15 cellular contexts compared by ENCODE assay signal in the genomic region with DNA sequence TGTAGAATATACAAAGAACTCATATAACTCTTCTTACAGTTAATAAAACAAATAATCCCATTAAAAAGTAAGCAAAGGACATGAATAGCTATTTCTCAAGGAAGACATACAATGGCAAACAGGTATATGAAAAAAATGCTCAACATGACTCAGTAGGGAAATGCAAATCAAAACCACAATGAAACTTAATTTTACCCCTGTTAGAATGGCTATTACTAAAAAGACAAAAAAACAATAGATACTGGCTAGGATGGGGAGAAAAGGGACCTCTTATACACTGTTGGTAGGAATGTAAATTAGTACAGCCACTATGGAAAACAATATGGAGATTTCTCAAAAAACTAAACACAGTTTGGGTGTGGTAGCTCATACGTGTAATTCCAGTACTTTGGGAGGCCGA. TPM values are rescaled to one million over a fixed set of nuclear protein-coding genes. Genes with fewer than 3 reads are reported as not detected.
A peak's percentile ranks its signal among the peaks of the same experiment; 100 is the strongest.
DNase-seq lines count a peak whose midpoint lies in the region; ATAC-seq, FAIRE-seq and TF ChIP-seq lines count a peak whose summit lies in the region.
"Had no signal": no experiment of that assay in that cellular context is flagged by ENCODE, and none has a peak within 500 bp of the region (broad histone marks: within the 10 kb centered on the region; RNA-seq: fewer than 3 reads in every experiment).

No MANE protein-coding gene starts in this region.

- CTCF ChIA-PET in CD4-positive, alpha-beta memory T cell (lab: Charles Lee; ENCODE audit: partially characterized antibody): interaction anchor here (1.2 to 2.8 kb wide), 3 partner anchors 15 to 33 kb away, joined by 3 to 10 read pairs (median 3); no protein-coding TSS in a partner anchor
- CTCF ChIA-PET in WTC11 (lab: Charles Lee): interaction anchor here (0.6 kb wide), 1 partner anchor 63 kb away, joined by 3 read pairs; no protein-coding TSS in a partner anchor

- H3K4me1 Mint-ChIP-seq in CD4-positive, alpha-beta memory T cell: peaks cover 49 to 87% (median 67%) of the 10 kb centered on the region in 4 donors
- peaks cover 56% of the 10 kb centered on the region for H3K4me1 Mint-ChIP-seq in activated naive CD8-positive, alpha-beta T cell treated with anti-CD3 and anti-CD28 coated beads, Interleukin-2, amount 50 U/mL, for 24 hours
- no peaks in the 10 kb centered on the region for H3K4me1 Mint-ChIP-seq in WTC11

- no peaks in the 10 kb centered on the region for H3K27me3 ChIP-seq in CD4-positive, alpha-beta memory T cell (ENCODE audit: insufficient read depth, low read length)
- H3K27me3 ChIP-seq in hepatocyte: no peaks in the 10 kb centered on the region
- H3K27me3 ChIP-seq: breast epithelium, ovary had no signal

- intact Hi-C loops in CD4-positive, alpha-beta memory T cell (cut with micrococcal nuclease): loop anchor here (5.0 kb wide), 1 partner anchor 35 kb away; no protein-coding TSS in a partner anchor

- H3K4me1 ChIP-seq in CD4-positive, alpha-beta memory T cell (ENCODE audit: insufficient read depth, low read length): peaks cover 49% of the 10 kb centered on the region
- no peaks in the 10 kb centered on the region for H3K4me1 ChIP-seq in hepatocyte (ENCODE audit: insufficient read depth)
- H3K4me1 ChIP-seq: breast epithelium had no signal

- POLR2A ChIA-PET in CD4-positive, alpha-beta memory T cell (lab: Charles Lee; ENCODE audit: partially characterized antibody): interaction anchor here (0.8 to 1.6 kb wide), 2 partner anchors 9 to 17 kb away, joined by 3 to 5 read pairs; no protein-coding TSS in a partner anchor
- POLR2A ChIA-PET in WTC11 (lab: Charles Lee): no interaction called here

- TF ChIP-seq CTCF in WTC11 (IDR thresholded peaks at IDR 0.05): no peak
- no peak for TF ChIP-seq CTCF in hepatocyte (IDR thresholded peaks at IDR 0.05; ENCODE audit: poor library complexity)

- H3K27me3 Mint-ChIP-seq in CD4-positive, alpha-beta memory T cell: no peaks in the 10 kb centered on the region
- no peaks in the 10 kb centered on the region for H3K27me3 Mint-ChIP-seq in activated naive CD8-positive, alpha-beta T cell treated with anti-CD3 and anti-CD28 coated beads, Interleukin-2, amount 50 U/mL, for 24 hours
- H3K27me3 Mint-ChIP-seq in WTC11 (ENCODE audit: low read depth): no peaks in the 10 kb centered on the region

- no peak overlapping the region for H3K4me3 ChIP-seq in CD4-positive, alpha-beta memory T cell (ENCODE audit: low read length in 2 of 2)
- H3K4me3 ChIP-seq in hepatocyte: no peak overlapping the region
- H3K4me3 ChIP-seq: breast epithelium, ovary had no signal

- no peaks in the 10 kb centered on the region for H3K9me2 ChIP-seq in hepatocyte (replicated peaks; ENCODE audit: insufficient read depth)

- H3K4me2 ChIP-seq in hepatocyte: no peak overlapping the region

- peak; percentile 64 for FAIRE-seq in GM18507 (lab: Jason Lieb, UNC)

- peak overlapping the region in 3 of 8 donors; percentile 1 to 47 (median 38) for H3K4me3 Mint-ChIP-seq in CD4-positive, alpha-beta memory T cell
- no peak overlapping the region for H3K4me3 Mint-ChIP-seq in activated naive CD8-positive, alpha-beta T cell treated with anti-CD3 and anti-CD28 coated beads, Interleukin-2, amount 50 U/mL, for 24 hours
- no peak overlapping the region for H3K4me3 Mint-ChIP-seq in WTC11

- no peaks in the 10 kb centered on the region for H3K36me3 ChIP-seq in CD4-positive, alpha-beta memory T cell (ENCODE audit: insufficient read depth, low read length)
- H3K36me3 ChIP-seq in hepatocyte (replicated peaks; ENCODE audit: insufficient read depth, low read depth): no peaks in the 10 kb centered on the region
- H3K36me3 ChIP-seq: breast epithelium, ovary, WERI-Rb-1 had no signal

- WGBS in hepatocyte (ENCODE audit: low lambda C conversion rate, missing lambda C conversion rate): 100% methylated on average over 2 of the region's 2 CpGs

- H2AFZ ChIP-seq in hepatocyte: no peak overlapping the region

- peak; percentile 63 for ATAC-seq in HG02884 (IDR thresholded peaks at IDR 0.05; ENCODE audit: unreplicated experiment)
- ATAC-seq in activated naive CD8-positive, alpha-beta T cell treated with anti-CD3 and anti-CD28 coated beads, Interleukin-2, amount 50 U/mL, for 24 hours: peak; percentile 81
- ATAC-seq in WTC11: no peak
- ATAC-seq: HCT116 had no signal

- H3K9me3 Mint-ChIP-seq in CD4-positive, alpha-beta memory T cell: peaks cover 0 to 24% (median 15%) of the 10 kb centered on the region in 8 donors
- no peaks in the 10 kb centered on the region for H3K9me3 Mint-ChIP-seq in activated naive CD8-positive, alpha-beta T cell treated with anti-CD3 and anti-CD28 coated beads, Interleukin-2, amount 50 U/mL, for 24 hours
- H3K9me3 Mint-ChIP-seq in WTC11: peaks cover 31% of the 10 kb centered on the region

- H3K27ac ChIP-seq in CD4-positive, alpha-beta memory T cell (ENCODE audit: low read depth, low read length): no peak overlapping the region
- no peak overlapping the region for H3K27ac ChIP-seq in hepatocyte
- H3K27ac ChIP-seq: breast epithelium, ovary, WERI-Rb-1 had no signal

- peak overlapping the region in 4 of 7 donors; percentile 20 to 87 (median 44) for H3K27ac Mint-ChIP-seq in CD4-positive, alpha-beta memory T cell
- H3K27ac Mint-ChIP-seq in activated naive CD8-positive, alpha-beta T cell treated with anti-CD3 and anti-CD28 coated beads, Interleukin-2, amount 50 U/mL, for 24 hours: peak overlapping the region; percentile 52
- H3K27ac Mint-ChIP-seq in WTC11: no peak overlapping the region

- H4K20me1 ChIP-seq in hepatocyte (ENCODE audit: insufficient read depth, poor library complexity, severe bottlenecking): no peaks in the 10 kb centered on the region

- H3K79me2 ChIP-seq in hepatocyte: peaks cover 42% of the 10 kb centered on the region

- no peaks in the 10 kb centered on the region for H3K9me3 ChIP-seq in CD4-positive, alpha-beta memory T cell (ENCODE audit: control insufficient read depth in 1 of 2, low read length in 2 of 2)
- peaks cover 5% of the 10 kb centered on the region for H3K9me3 ChIP-seq in hepatocyte (ENCODE audit: low read depth)
- H3K9me3 ChIP-seq: ovary had no signal

- no peak for DNase-seq in CD4-positive, alpha-beta memory T cell
- no peak for DNase-seq in GM18507 (ENCODE audit: extremely low spot score, insufficient read length, low read depth)
- no peak for DNase-seq in activated naive CD8-positive, alpha-beta T cell treated with anti-CD3 and anti-CD28 coated beads, Interleukin-2, amount 50 U/mL, for 24 hours
- DNase-seq in WTC11 (ENCODE audit: low spot score): no peak
- no peak for DNase-seq in hepatocyte (ENCODE audit: low spot score)
- DNase-seq in A172 (ENCODE audit: low spot score): no peak
- no peak for DNase-seq in midbrain (lab: John Stamatoyannopoulos, UW)
- DNase-seq: NCI-H1694 treated with DMSO at 0.1 percent for 48 hours, NCI-H226, ovary, Right ventricle myocardium superior, WERI-Rb-1 had no signal

- H3K36me3 Mint-ChIP-seq in CD4-positive, alpha-beta memory T cell: peaks cover 65 to 77% of the 10 kb centered on the region in 2 donors
- peaks cover 52% of the 10 kb centered on the region for H3K36me3 Mint-ChIP-seq in activated naive CD8-positive, alpha-beta T cell treated with anti-CD3 and anti-CD28 coated beads, Interleukin-2, amount 50 U/mL, for 24 hours (ENCODE audit: low read depth)
- peaks cover 31% of the 10 kb centered on the region for H3K36me3 Mint-ChIP-seq in WTC11

TF ChIP-seq in WTC11, 78 proteins besides CTCF, POLR2A, EP300 and RAD21:
- TF ChIP-seq, protein P1, sequence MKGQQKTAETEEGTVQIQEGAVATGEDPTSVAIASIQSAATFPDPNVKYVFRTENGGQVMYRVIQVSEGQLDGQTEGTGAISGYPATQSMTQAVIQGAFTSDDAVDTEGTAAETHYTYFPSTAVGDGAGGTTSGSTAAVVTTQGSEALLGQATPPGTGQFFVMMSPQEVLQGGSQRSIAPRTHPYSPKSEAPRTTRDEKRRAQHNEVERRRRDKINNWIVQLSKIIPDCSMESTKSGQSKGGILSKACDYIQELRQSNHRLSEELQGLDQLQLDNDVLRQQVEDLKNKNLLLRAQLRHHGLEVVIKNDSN (CRISPR knock-in tag; IDR thresholded peaks at IDR 0.05): no peak
- TF ChIP-seq MXD4 (CRISPR knock-in tag; IDR thresholded peaks at IDR 0.05; ENCODE audit: borderline replicate concordance) (no peak), ZNF121 (CRISPR knock-in tag; IDR thresholded peaks at IDR 0.05) (no peak), KAT7 (CRISPR knock-in tag; IDR thresholded peaks at IDR 0.05; ENCODE audit: borderline replicate concordance) (no peak)

RNA-seq across cellular contexts. Expression of a gene that starts 37.8 kb away (rescaled TPM):
- 10 to 100 TPM; 67.3 to 71.8 TPM for total RNA-seq in CD4-positive, alpha-beta memory T cell
- 10 to 100 TPM; 89.2 to 99.2 TPM for polyA plus RNA-seq in CD4-positive, alpha-beta memory T cell
- 15.5 to 18.5 TPM (median 16.2 TPM) in 3 replicates for total RNA-seq in WTC11 (2021)
- 25.5 and 31.3 TPM in 2 replicates for total RNA-seq in hepatocyte
- 26.8 and 28.0 TPM in 2 replicates for polyA plus RNA-seq in hepatocyte
- 19.6 and 22.7 TPM in 2 replicates for total RNA-seq in A172 (2014; rRNA removed; shearing (Covaris generic))
